8 cellular contexts compared by ENCODE assay signal in the genomic region with DNA sequence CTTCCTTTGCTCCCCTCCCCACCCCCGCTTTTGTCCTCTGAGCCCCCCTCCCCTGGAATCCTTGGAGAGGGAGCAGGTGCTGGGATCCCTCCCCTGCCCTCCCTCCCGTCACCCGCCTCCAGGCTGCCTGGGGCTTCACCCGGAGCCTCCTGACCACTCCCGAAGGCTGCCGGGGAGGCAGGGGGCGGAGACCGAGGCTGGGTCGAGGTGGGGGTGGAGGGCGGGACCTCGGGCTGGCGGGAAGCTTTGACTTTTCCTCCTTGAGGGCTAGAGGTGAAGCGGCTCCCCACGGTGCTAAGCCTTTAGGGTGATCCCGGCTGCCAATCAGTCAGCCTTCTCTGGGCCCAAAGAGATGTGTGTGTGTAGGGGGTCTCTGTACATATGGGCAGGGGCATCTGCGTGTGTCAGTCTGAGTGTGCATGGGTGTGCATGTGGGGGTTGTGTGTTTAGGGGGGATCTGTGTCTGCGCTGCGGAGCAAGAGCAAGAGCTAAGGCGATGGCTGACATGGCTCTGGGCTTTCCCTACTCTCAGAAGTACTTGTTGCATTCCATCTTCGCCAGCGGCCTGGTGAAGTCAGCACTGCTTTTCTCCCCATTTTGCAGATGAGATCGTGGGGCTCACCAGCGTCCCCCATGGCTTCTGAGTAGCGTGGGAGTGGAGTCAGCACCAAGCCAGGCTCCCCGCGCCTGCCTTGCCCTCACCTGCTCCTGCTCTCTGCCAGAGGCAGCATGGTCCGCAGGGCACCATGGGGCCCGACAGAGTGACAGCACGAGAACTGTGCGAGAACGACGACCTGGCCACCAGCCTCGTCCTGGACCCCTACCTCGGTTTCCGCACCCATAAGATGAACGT. TPM values are rescaled to one million over a fixed set of nuclear protein-coding genes. Genes with fewer than 3 reads are reported as not detected.
DNase-seq lines count a peak whose midpoint lies in the region; ATAC-seq and TF ChIP-seq lines count a peak whose summit lies in the region.

No MANE protein-coding gene starts in this region.

- H3K9me3 ChIP-seq in muscle layer of colon (ENCODE audit: low read length), result no peaks in the 10 kb centered on the region

- H3K27me3 Mint-ChIP-seq in endothelial cell (ENCODE audit: unreplicated experiment), result peaks cover 18% of the 10 kb centered on the region
- H3K27me3 Mint-ChIP-seq in stimulated activated naive B cell treated with anti-CD40 and anti-IgM and Interleukin-4, amounts not matched to agents 10 μg/mL and 1 μg/mL and 100 μg/mL, for 72 hours, result peaks cover 15 to 22% of the 10 kb centered on the region in 2 donors

- peaks cover 16% of the 10 kb centered on the region for H3K36me3 ChIP-seq in muscle layer of colon (ENCODE audit: insufficient read depth, low read length)

- peaks cover 4% of the 10 kb centered on the region for H3K36me3 Mint-ChIP-seq in endothelial cell (ENCODE audit: low read depth, unreplicated experiment)
- H3K36me3 Mint-ChIP-seq in stimulated activated naive B cell treated with anti-CD40 and anti-IgM and Interleukin-4, amounts not matched to agents 10 μg/mL and 1 μg/mL and 100 μg/mL, for 72 hours, result peaks cover 21 to 35% of the 10 kb centered on the region in 2 donors

- H3K27ac ChIP-seq in muscle layer of colon (ENCODE audit: low read depth, low read length), result peak overlapping the region; percentile 76

- peak; percentile 63 for DNase-seq in NCI-H1092 (lab: John Stamatoyannopoulos, UW)
- no peak for DNase-seq in NCI-H1092 treated with DMSO at 0.1 percent for 48 hours (lab: John Stamatoyannopoulos, UW)
- peak; percentile 5 for DNase-seq in NCI-H446 treated with DMSO at 0.1 percent for 48 hours (lab: John Stamatoyannopoulos, UW)
- peak; percentile 43 to 48 for DNase-seq in activated CD4-positive, alpha-beta T cell treated with anti-CD3 and anti-CD28 coated beads, Interleukin-2, amount 50 U/mL, for 4 hours
- peak; percentile 59 for DNase-seq in endothelial cell (ENCODE audit: low spot score)
- DNase-seq in stimulated activated naive B cell treated with anti-CD40 and anti-IgM and Interleukin-4, amounts not matched to agents 10 μg/mL and 1 μg/mL and 100 μg/mL, for 72 hours, result no peak

- H3K4me3 Mint-ChIP-seq in endothelial cell (ENCODE audit: unreplicated experiment), result peak overlapping the region; percentile 89
- peak overlapping the region; percentile 90 to 94 for H3K4me3 Mint-ChIP-seq in stimulated activated naive B cell treated with anti-CD40 and anti-IgM and Interleukin-4, amounts not matched to agents 10 μg/mL and 1 μg/mL and 100 μg/mL, for 72 hours

- peaks cover 19% of the 10 kb centered on the region for H3K4me1 ChIP-seq in muscle layer of colon (ENCODE audit: insufficient read depth, low read length)

- peak overlapping the region; percentile 77 for H3K27ac Mint-ChIP-seq in endothelial cell (ENCODE audit: unreplicated experiment)
- peak overlapping the region; percentile 91 for H3K27ac Mint-ChIP-seq in stimulated activated naive B cell treated with anti-CD40 and anti-IgM and Interleukin-4, amounts not matched to agents 10 μg/mL and 1 μg/mL and 100 μg/mL, for 72 hours

- H3K4me1 Mint-ChIP-seq in endothelial cell (ENCODE audit: unreplicated experiment), result peaks cover 5% of the 10 kb centered on the region
- peaks cover 16 to 26% of the 10 kb centered on the region in 2 donors for H3K4me1 Mint-ChIP-seq in stimulated activated naive B cell treated with anti-CD40 and anti-IgM and Interleukin-4, amounts not matched to agents 10 μg/mL and 1 μg/mL and 100 μg/mL, for 72 hours

- no peak overlapping the region for H3K9ac ChIP-seq in muscle layer of colon (ENCODE audit: low read length)

- no peaks in the 10 kb centered on the region for H3K9me3 Mint-ChIP-seq in endothelial cell (ENCODE audit: unreplicated experiment)
- no peaks in the 10 kb centered on the region for H3K9me3 Mint-ChIP-seq in stimulated activated naive B cell treated with anti-CD40 and anti-IgM and Interleukin-4, amounts not matched to agents 10 μg/mL and 1 μg/mL and 100 μg/mL, for 72 hours

- H3K4me3 ChIP-seq in muscle layer of colon (ENCODE audit: low read depth in 1 of 2, low read length in 2 of 2), result peak overlapping the region; percentile 86 to 95

- no peak for TF ChIP-seq CTCF in endothelial cell (IDR thresholded peaks at IDR 0.05; ENCODE audit: unreplicated experiment)

- ATAC-seq in stimulated activated naive B cell treated with anti-CD40 and anti-IgM and Interleukin-4, amounts not matched to agents 10 μg/mL and 1 μg/mL and 100 μg/mL, for 72 hours (replicated peaks), result no peak
- ATAC-seq in HG02840 (IDR thresholded peaks at IDR 0.05; ENCODE audit: low FRiP score, unreplicated experiment), result no peak

- no peaks in the 10 kb centered on the region for H3K27me3 ChIP-seq in muscle layer of colon (ENCODE audit: control insufficient read depth in 1 of 2, insufficient read depth in 2 of 2, low read length in 2 of 2)

RNA-seq across cellular contexts. Expression of a gene that starts 1.7 kb away (rescaled TPM):
- 18.4 TPM for total RNA-seq in endothelial cell (ENCODE audit: unreplicated experiment)

RNA-seq across cellular contexts. Expression of a gene that starts 13.1 kb away (rescaled TPM):
- not detected for total RNA-seq in endothelial cell (ENCODE audit: unreplicated experiment)

RNA-seq across cellular contexts. Expression of a gene that starts 16.3 kb away (rescaled TPM):
- total RNA-seq in endothelial cell (ENCODE audit: unreplicated experiment), result not detected

RNA-seq across cellular contexts. Expression of a gene that starts 21.6 kb away (rescaled TPM):
- total RNA-seq in endothelial cell (ENCODE audit: unreplicated experiment), result not detected

RNA-seq across cellular contexts. Expression of a gene that starts 28.8 kb away (rescaled TPM):
- total RNA-seq in endothelial cell (ENCODE audit: unreplicated experiment), result 0.21 TPM

Comparison
In these comparisons a context has a peak if more than half of its experiments do, and no peak if none do; other contexts are left out.
1. DNase-seq: peak in NCI-H1092 (single experiment), NCI-H446 treated with DMSO at 0.1 percent for 48 hours (single experiment), activated CD4-positive, alpha-beta T cell treated with anti-CD3 and anti-CD28 coated beads, Interleukin-2, amount 50 U/mL, for 4 hours (2 of 2) and endothelial cell (single experiment); none in NCI-H1092 treated with DMSO at 0.1 percent for 48 hours (single experiment) and stimulated activated naive B cell treated with anti-CD40 and anti-IgM and Interleukin-4, amounts not matched to agents 10 μg/mL and 1 μg/mL and 100 μg/mL, for 72 hours (single experiment).